In the genomic region with DNA sequence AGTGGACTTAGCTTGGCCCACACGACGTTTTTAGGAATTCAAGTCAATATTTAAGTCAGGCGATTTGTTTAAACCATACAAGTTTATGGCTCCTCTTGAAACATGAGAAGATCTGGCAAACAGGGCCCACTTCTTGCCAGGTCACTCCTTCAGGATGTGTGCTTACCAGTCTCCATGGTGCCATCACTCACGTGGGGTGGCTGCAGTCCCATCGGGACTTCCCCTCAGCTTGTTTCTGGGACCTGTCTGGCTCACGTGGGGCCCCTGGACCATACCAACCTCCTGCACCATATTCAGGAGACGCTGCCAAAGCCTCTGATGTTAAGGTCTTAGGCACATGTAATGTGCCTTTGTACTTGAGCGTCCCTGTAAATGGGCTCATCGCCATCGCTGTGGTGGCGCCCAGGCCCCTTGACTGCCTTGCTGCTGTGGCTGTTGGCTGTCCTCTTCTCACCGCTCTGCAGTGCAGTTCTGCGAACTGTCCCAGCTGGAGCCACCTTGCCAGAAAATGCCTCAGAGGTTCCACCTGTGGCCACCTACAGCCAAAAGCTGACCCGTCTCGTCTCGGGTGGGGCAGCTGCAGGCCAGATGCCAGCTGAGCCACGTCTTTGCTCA, we compare ENCODE assay signal across 16 cellular contexts. TPM values are rescaled to one million over a fixed set of nuclear protein-coding genes. Genes with fewer than 3 reads are reported as not detected.
DNase-seq lines count a peak whose midpoint lies in the region; ATAC-seq and TF ChIP-seq lines count a peak whose summit lies in the region.
"Had no signal": no experiment of that assay in that cellular context is flagged by ENCODE, and none has a peak within 500 bp of the region (broad histone marks: within the 10 kb centered on the region; RNA-seq: fewer than 3 reads in every experiment).

No MANE protein-coding gene starts in this region.

- TF ChIP-seq CTCF in 22Rv1 (IDR thresholded peaks at IDR 0.05) = no peak
- no peak for TF ChIP-seq CTCF in DND-41 (IDR thresholded peaks at IDR 0.05; ENCODE audit: borderline replicate concordance, extremely low read depth, low read length, poor library complexity, severe bottlenecking)
- no peak for TF ChIP-seq CTCF in PC-3 (conservative IDR thresholded peaks at IDR 0.05; ENCODE audit: low read depth, low read length)
- TF ChIP-seq CTCF in osteoblast (IDR thresholded peaks at IDR 0.05; ENCODE audit: extremely low read depth, low read depth, low read length) = no peak

- peaks cover 17% of the 10 kb centered on the region for H3K4me1 ChIP-seq in DND-41 (ENCODE audit: insufficient read depth, low read length)
- H3K4me1 ChIP-seq in PC-3 (ENCODE audit: insufficient read depth, low read length) = peaks cover 9% of the 10 kb centered on the region; the same call in 1 of the 2 replicates
- H3K4me1 ChIP-seq in osteoblast (ENCODE audit: insufficient read depth, low read length) = no peaks in the 10 kb centered on the region

- H3K79me2 ChIP-seq in DND-41 (ENCODE audit: insufficient read depth, low read length) = peaks cover 85% of the 10 kb centered on the region
- peaks cover 7% of the 10 kb centered on the region for H3K79me2 ChIP-seq in PC-3 (ENCODE audit: low read length)
- peaks cover 2% of the 10 kb centered on the region for H3K79me2 ChIP-seq in osteoblast (ENCODE audit: insufficient read depth, low read length)

- H4K20me1 ChIP-seq in DND-41 (ENCODE audit: insufficient read depth, low read length) = peaks cover 85% of the 10 kb centered on the region
- no peaks in the 10 kb centered on the region for H4K20me1 ChIP-seq in PC-3 (ENCODE audit: low read length)
- no peaks in the 10 kb centered on the region for H4K20me1 ChIP-seq in osteoblast (ENCODE audit: insufficient read depth, low read length)

- BruUV-seq in PC-3 (replicated peaks; lab: Mats Ljungman, UMichigan) = no TSS peak

- H3K9ac ChIP-seq in DND-41 (ENCODE audit: low read depth, low read length) = no peak overlapping the region
- H3K9ac ChIP-seq in PC-3 (ENCODE audit: low read length) = no peak overlapping the region

- peak overlapping the region; percentile 10; the same call in 1 of the 2 replicates for H3K4me2 ChIP-seq in DND-41 (ENCODE audit: insufficient read depth, low read length)
- no peak overlapping the region for H3K4me2 ChIP-seq in PC-3 (ENCODE audit: low read length)
- H3K4me2 ChIP-seq in osteoblast (ENCODE audit: insufficient read depth, low read length) = no peak overlapping the region

- DNase-seq in DND-41 (no peak), PC-3 (peak; percentile 23), osteoblast (ENCODE audit: insufficient read length, low spot score, missing footprints) (peak; percentile 29), HCEC 1CT (no peak), ecto neural progenitor cell (ENCODE audit: low spot score) (no peak)
- DNase-seq: Calu3; CD4-positive, alpha-beta T cell; DMS53; H7; KBM-7; MM.1S; NCI-H1092 treated with DMSO at 0.1 percent for 48 hours; NCI-H526 treated with DMSO at 0.1 percent for 48 hours; NK-92 treated with Interleukin-12 subunit alpha and Interleukin-12 subunit beta, amount 100 ng/mL, for 24 hours had no signal

- H3K9me2 ChIP-seq in PC-3 (replicated peaks; ENCODE audit: low read length) = no peaks in the 10 kb centered on the region

- H3K27me3 ChIP-seq in DND-41 (ENCODE audit: insufficient read depth, low read length, poor library complexity) = no peaks in the 10 kb centered on the region
- no peaks in the 10 kb centered on the region for H3K27me3 ChIP-seq in PC-3 (ENCODE audit: low read length)
- H3K27me3 ChIP-seq in osteoblast (ENCODE audit: insufficient read depth, low read length) = no peaks in the 10 kb centered on the region

- H3K9me3 ChIP-seq in DND-41 (ENCODE audit: insufficient read depth, low read length, severe bottlenecking) = no peaks in the 10 kb centered on the region
- H3K9me3 ChIP-seq in PC-3 (ENCODE audit: low read length) = no peaks in the 10 kb centered on the region
- no peaks in the 10 kb centered on the region for H3K9me3 ChIP-seq in osteoblast (ENCODE audit: low read depth, low read length)

- H3F3A ChIP-seq in PC-3 (ENCODE audit: low read length, unreplicated experiment) = no peaks in the 10 kb centered on the region

- H3K36me3 ChIP-seq in DND-41 (ENCODE audit: insufficient read depth, low read length) = peaks cover 91% of the 10 kb centered on the region
- peaks cover 45% of the 10 kb centered on the region for H3K36me3 ChIP-seq in PC-3 (ENCODE audit: low read depth, low read length)
- H3K36me3 ChIP-seq in osteoblast (ENCODE audit: insufficient read depth, low read length) = peaks cover 40% of the 10 kb centered on the region

- H3K27ac ChIP-seq in 22Rv1 (peak overlapping the region; percentile 55), DND-41 (ENCODE audit: low read length) (no peak overlapping the region), PC-3 (ENCODE audit: low read length) (no peak overlapping the region), osteoblast (ENCODE audit: low read depth, low read length) (no peak overlapping the region)

- no peak overlapping the region for H3K4me3 ChIP-seq in DND-41 (ENCODE audit: low read depth in 1 of 2, low read length in 2 of 2)
- H3K4me3 ChIP-seq in PC-3 (ENCODE audit: low read length) = no peak overlapping the region
- H3K4me3 ChIP-seq in osteoblast (ENCODE audit: insufficient read depth, low read length) = no peak overlapping the region

- POLR2A ChIA-PET in PC-3 (lab: Charles Lee; ENCODE audit: unreplicated experiment) = interaction anchor here (0.6 kb wide), 1 partner anchor 131 kb away, joined by 7 read pairs; no protein-coding TSS in a partner anchor

- ATAC-seq in DND-41 (ENCODE audit: insufficient read depth, low read depth) = no peak
- peak; percentile 88 for ATAC-seq in PC-3
- no peak for ATAC-seq in HG02588 (IDR thresholded peaks at IDR 0.05; ENCODE audit: unreplicated experiment)

- intact Hi-C loops in PC-3 (cut with micrococcal nuclease) = no loop called here

- CTCF ChIA-PET in PC-3 (lab: Charles Lee) = no interaction called here

- H2AFZ ChIP-seq in DND-41 (ENCODE audit: low read depth, low read length) = no peak overlapping the region
- no peak overlapping the region for H2AFZ ChIP-seq in PC-3 (ENCODE audit: low read length)
- no peak overlapping the region for H2AFZ ChIP-seq in osteoblast (ENCODE audit: low read length)

RNA-seq across cellular contexts. Expression of a gene that starts 8.9 kb away (rescaled TPM):
- total RNA-seq in PC-3 (2014; rRNA removed) (131 and 252 TPM in 2 replicates), osteoblast (14.5 and 15.3 TPM in 2 replicates)

RNA-seq across cellular contexts. Expression of a gene that starts 16.6 kb away (rescaled TPM):
- total RNA-seq in PC-3 (2014; rRNA removed) (25.7 and 34.0 TPM in 2 replicates), osteoblast (29.5 and 30.4 TPM in 2 replicates)

RNA-seq across cellular contexts. Expression of a gene that starts 21.9 kb away (rescaled TPM):
- 32.4 and 45.8 TPM in 2 replicates for total RNA-seq in PC-3 (2014; rRNA removed)
- 0.36 and 0.59 TPM in 2 replicates for total RNA-seq in osteoblast

Comparison
In these comparisons a context has a peak if more than half of its experiments do, and no peak if none do; other contexts are left out.
1. DNase-seq: peak in PC-3 (single experiment) and osteoblast (single experiment); none in DND-41 (single experiment), HCEC 1CT (single experiment) and ecto neural progenitor cell (single experiment).
2. RNA of a gene that starts 21.9 kb away (total RNA-seq): 32.4 to 45.8 TPM in PC-3; 0.36 to 0.59 TPM in osteoblast; every median in the first group is over 10 times any median in the second.